Comparison of ENCODE assay signal across 1 cellular context in the genomic region with DNA sequence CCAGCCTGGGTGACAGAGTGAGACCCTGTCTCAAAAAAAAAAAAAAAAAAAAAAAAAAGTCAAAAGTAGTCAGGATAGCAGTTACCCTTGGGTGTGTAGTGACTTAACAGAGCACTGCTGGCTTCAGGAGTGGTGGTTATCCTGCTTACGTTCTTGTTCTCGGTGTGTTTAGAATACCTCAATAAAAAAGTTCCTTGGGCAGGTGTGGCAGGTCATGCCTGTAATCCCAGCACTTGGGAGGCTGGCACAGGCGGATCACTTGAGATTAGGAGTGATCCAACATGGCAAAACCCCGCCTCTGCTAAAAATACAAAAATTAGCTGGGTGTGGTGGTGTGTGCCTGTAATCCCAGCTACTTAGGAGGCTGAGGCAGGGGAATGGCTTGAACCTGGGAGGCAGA. TPM values are rescaled to one million over a fixed set of nuclear protein-coding genes. Genes with fewer than 3 reads are reported as not detected.
"Had no signal": no experiment of that assay in that cellular context is flagged by ENCODE, and none has a peak within 500 bp of the region (broad histone marks: within the 10 kb centered on the region; RNA-seq: fewer than 3 reads in every experiment).

No MANE protein-coding gene starts in this region.

RNA-seq across cellular contexts. Expression of gene MTSS2, which starts 14.9 kb away (rescaled TPM):
- polyA plus RNA-seq: immature natural killer cell had no signal

RNA-seq across cellular contexts. Expression of gene IL34, which starts 24.6 kb away (rescaled TPM):
- polyA plus RNA-seq: immature natural killer cell had no signal
